Comparison of ENCODE assay signal across 15 cellular contexts in the genomic region with DNA sequence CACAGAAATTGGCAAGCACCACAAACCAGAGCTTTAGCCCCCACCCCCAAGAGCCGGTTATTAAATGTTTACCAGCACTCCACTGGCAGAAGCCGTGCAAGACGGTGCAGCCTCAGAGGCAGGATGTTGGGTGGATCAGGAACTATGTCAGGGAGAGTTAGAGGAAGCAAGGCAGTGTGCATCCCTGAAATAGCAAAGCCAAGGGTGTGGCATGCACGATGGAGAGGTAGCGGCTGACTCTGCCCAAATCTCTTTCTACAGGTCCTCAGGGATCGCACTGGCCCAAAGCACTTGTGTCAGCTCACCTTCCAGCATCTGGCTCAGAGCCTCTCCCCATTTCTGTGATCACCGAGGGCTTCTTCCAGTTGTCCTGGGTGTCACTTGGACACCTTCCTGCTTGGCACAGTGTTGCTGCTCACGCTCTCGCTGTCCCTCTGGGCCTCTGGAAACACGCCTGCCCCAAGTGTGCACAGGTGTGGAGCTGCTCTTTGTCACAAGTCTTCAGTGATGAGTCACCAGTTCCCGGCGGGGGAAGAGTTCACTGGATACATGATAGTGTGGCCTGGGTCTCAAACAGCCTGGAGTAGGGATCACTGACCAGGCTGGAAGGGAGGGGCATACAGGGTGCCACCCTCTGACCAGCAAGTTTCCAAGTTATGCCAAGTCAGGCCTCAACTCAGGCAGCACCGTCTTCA. TPM values are rescaled to one million over a fixed set of nuclear protein-coding genes. Genes with fewer than 3 reads are reported as not detected.
A peak's percentile ranks its signal among the peaks of the same experiment; 100 is the strongest.
DNase-seq lines count a peak whose midpoint lies in the region; ATAC-seq and TF ChIP-seq lines count a peak whose summit lies in the region.
"Had no signal": no experiment of that assay in that cellular context is flagged by ENCODE, and none has a peak within 500 bp of the region (broad histone marks: within the 10 kb centered on the region; RNA-seq: fewer than 3 reads in every experiment).

No MANE protein-coding gene starts in this region.

- no peaks in the 10 kb centered on the region for H3K9me3 Mint-ChIP-seq in MCF 10A (ENCODE audit: unreplicated experiment)
- no peaks in the 10 kb centered on the region for H3K9me3 Mint-ChIP-seq in activated naive CD4-positive, alpha-beta T cell treated with anti-CD3 and anti-CD28 coated beads, Interleukin-2, amount 50 U/mL, for 72 hours
- H3K9me3 Mint-ChIP-seq: activated naive CD8-positive, alpha-beta T cell treated with anti-CD3 and anti-CD28 coated beads, Interleukin-2, amount 10 ng/mL, durations not matched to agents 7 days and 5 days had no signal

- no peak overlapping the region for H3K9ac ChIP-seq in BLaER1 treated with 17β-estradiol and CSF1 and Interleukin-3, amounts not matched to agents 10 nM and 100 nM
- H3K9ac ChIP-seq in HUES6 (ENCODE audit: low read length), result peak overlapping the region; percentile 38
- H3K9ac ChIP-seq in mesendoderm (ENCODE audit: low read length), result no peak overlapping the region

- H3K4me1 ChIP-seq in BLaER1 treated with 17β-estradiol and CSF1 and Interleukin-3, amounts not matched to agents 10 nM and 100 nM, result peaks cover 11 to 15% (median 13%) of the 10 kb centered on the region in 10 experiments
- peaks cover 37% of the 10 kb centered on the region for H3K4me1 ChIP-seq in HUES6 (ENCODE audit: control insufficient read depth, insufficient read depth, low read length)
- peaks cover 13% of the 10 kb centered on the region for H3K4me1 ChIP-seq in mesendoderm (ENCODE audit: control insufficient read depth, low read depth, low read length)
- H3K4me1 ChIP-seq: esophagus muscularis mucosa, tibial nerve had no signal

- no peaks in the 10 kb centered on the region for H3K79me1 ChIP-seq in mesendoderm (ENCODE audit: low read length)

- peak overlapping the region; percentile 11 for H3K56ac ChIP-seq in mesendoderm (ENCODE audit: low read length)

- no peaks in the 10 kb centered on the region for H3K79me2 ChIP-seq in mesendoderm (ENCODE audit: control insufficient read depth, insufficient read depth, low read length)

- H3K9me3 ChIP-seq in BLaER1 treated with 17β-estradiol and CSF1 and Interleukin-3, amounts not matched to agents 10 nM and 100 nM (replicated peaks in 1 of 11), result no peaks in the 10 kb centered on the region
- H3K9me3 ChIP-seq in HUES6 (ENCODE audit: control insufficient read depth, insufficient read depth, low read depth, low read length), result no peaks in the 10 kb centered on the region
- H3K9me3 ChIP-seq: esophagus muscularis mucosa, tibial nerve had no signal

- H3K36me3 Mint-ChIP-seq in MCF 10A (ENCODE audit: insufficient read depth, unreplicated experiment), result no peaks in the 10 kb centered on the region
- H3K36me3 Mint-ChIP-seq in activated naive CD4-positive, alpha-beta T cell treated with anti-CD3 and anti-CD28 coated beads, Interleukin-2, amount 50 U/mL, for 72 hours, result no peaks in the 10 kb centered on the region
- H3K36me3 Mint-ChIP-seq: activated naive CD8-positive, alpha-beta T cell treated with anti-CD3 and anti-CD28 coated beads, Interleukin-2, amount 10 ng/mL, durations not matched to agents 7 days and 5 days had no signal

- H3K4ac ChIP-seq in mesendoderm (ENCODE audit: low read depth, low read length), result peak overlapping the region; percentile 82

- H3K27me3 Mint-ChIP-seq in MCF 10A (ENCODE audit: insufficient read depth, unreplicated experiment), result no peaks in the 10 kb centered on the region
- H3K27me3 Mint-ChIP-seq: activated naive CD8-positive, alpha-beta T cell treated with anti-CD3 and anti-CD28 coated beads, Interleukin-2, amount 10 ng/mL, durations not matched to agents 7 days and 5 days had no signal

- no peak overlapping the region for H2BK120ac ChIP-seq in mesendoderm (ENCODE audit: low read depth, low read length)

- no peak overlapping the region for H3K4me3 Mint-ChIP-seq in MCF 10A (ENCODE audit: unreplicated experiment)
- H3K4me3 Mint-ChIP-seq: activated naive CD8-positive, alpha-beta T cell treated with anti-CD3 and anti-CD28 coated beads, Interleukin-2, amount 10 ng/mL, durations not matched to agents 7 days and 5 days had no signal

- H3K4me1 Mint-ChIP-seq in MCF 10A (ENCODE audit: insufficient read depth, unreplicated experiment), result peaks cover 12% of the 10 kb centered on the region
- H3K4me1 Mint-ChIP-seq: activated naive CD8-positive, alpha-beta T cell treated with anti-CD3 and anti-CD28 coated beads, Interleukin-2, amount 10 ng/mL, durations not matched to agents 7 days and 5 days had no signal

- no peak overlapping the region for H3K23ac ChIP-seq in mesendoderm (ENCODE audit: low read length)

- no peak for TF ChIP-seq CTCF in MCF 10A (IDR thresholded peaks at IDR 0.05; ENCODE audit: unreplicated experiment)

- ATAC-seq in activated naive CD4-positive, alpha-beta T cell treated with anti-CD3 and anti-CD28 coated beads, Interleukin-2, amount 50 U/mL, for 72 hours, result no peak
- ATAC-seq: SK-N-SH treated with all-trans-retinoic acid at 6 μM for 48 hours had no signal

- no CpG with 5 or more reads among the region's 13 CpGs for WGBS in mesendoderm (ENCODE audit: extremely low coverage, insufficient coverage, low lambda C conversion rate)

- no peak overlapping the region for H4K5ac ChIP-seq in mesendoderm (ENCODE audit: low read length)

- intact Hi-C loops in MCF 10A (cut with micrococcal nuclease), result no loop called here

- POLR2A ChIA-PET in MCF 10A (lab: Yijun Ruan, JAX), result interaction anchor here (0.7 kb wide), 1 partner anchor 9 kb away, joined by 3 read pairs; no protein-coding TSS in a partner anchor

- H3K36me3 ChIP-seq in BLaER1 treated with 17β-estradiol and CSF1 and Interleukin-3, amounts not matched to agents 10 nM and 100 nM, result no peaks in the 10 kb centered on the region
- H3K36me3 ChIP-seq in HUES6 (ENCODE audit: control insufficient read depth, insufficient read depth, low read length) (no peaks in the 10 kb centered on the region), mesendoderm (ENCODE audit: control insufficient read depth, insufficient read depth, low read length) (no peaks in the 10 kb centered on the region)
- H3K36me3 ChIP-seq: tibial nerve had no signal

- H3K4me3 ChIP-seq in BLaER1 treated with 17β-estradiol and CSF1 and Interleukin-3, amounts not matched to agents 10 nM and 100 nM, result no peak overlapping the region
- no peak overlapping the region for H3K4me3 ChIP-seq in HUES6 (ENCODE audit: low read depth, low read length)
- no peak overlapping the region for H3K4me3 ChIP-seq in mesendoderm (ENCODE audit: low read length)
- H3K4me3 ChIP-seq: esophagus muscularis mucosa, tibial nerve had no signal

- no peaks in the 10 kb centered on the region for H3K27me3 ChIP-seq in BLaER1 treated with 17β-estradiol and CSF1 and Interleukin-3, amounts not matched to agents 10 nM and 100 nM
- H3K27me3 ChIP-seq in HUES6 (ENCODE audit: control insufficient read depth, insufficient read depth, low read length) (no peaks in the 10 kb centered on the region), mesendoderm (ENCODE audit: insufficient read depth, low read length, poor library complexity) (no peaks in the 10 kb centered on the region)
- H3K27me3 ChIP-seq: esophagus muscularis mucosa, tibial nerve had no signal

- peak overlapping the region; percentile 12 for H3K18ac ChIP-seq in mesendoderm (ENCODE audit: low read length)

- no peak overlapping the region for H4K8ac ChIP-seq in mesendoderm (ENCODE audit: low read depth, low read length)

- DNase-seq in MCF 10A (ENCODE audit: unreplicated experiment), result peak; percentile 34
- peak; percentile 59 for DNase-seq in mesendoderm
- DNase-seq in NCI-H128 (lab: John Stamatoyannopoulos, UW; ENCODE audit: unreplicated experiment), result no peak
- no peak for DNase-seq in stimulated activated CD4-positive, alpha-beta T cell treated with anti-CD3 and anti-CD28 coated beads, Interleukin-4, amount 100 ng/mL, for 24 hours
- no peak for DNase-seq in activated naive CD4-positive, alpha-beta T cell treated with anti-CD3 and anti-CD28 coated beads, Interleukin-2, amount 50 U/mL, for 72 hours (ENCODE audit: low spot score in 2 of 2)
- DNase-seq in stimulated activated CD4-positive, alpha-beta T cell treated with anti-CD3 and anti-CD28 coated beads, Interleukin-12 subunit alpha, Interleukin-12 subunit beta, amount 100 ng/mL, for 4 hours, result no peak
- DNase-seq: activated CD8-positive, alpha-beta memory T cell treated with anti-CD3 and anti-CD28 coated beads, Interleukin-2, amount 50 U/mL, for 48 hours; activated naive CD8-positive, alpha-beta T cell treated with anti-CD3 and anti-CD28 coated beads, Interleukin-2, amount 10 ng/mL, durations not matched to agents 7 days and 5 days; NCI-H187 treated with DMSO at 0.1 percent for 48 hours; stimulated activated CD4-positive, alpha-beta T cell treated with anti-CD3 and anti-CD28 coated beads, Interleukin-15, amount 100 ng/mL, for 24 hours had no signal

- no peak overlapping the region for H2BK15ac ChIP-seq in mesendoderm (replicated peaks; ENCODE audit: low read depth)

- peak overlapping the region in 9 of 11 experiments; percentile 12 to 70 (median 35); a peak in 13 of 22 replicates for H3K4me2 ChIP-seq in BLaER1 treated with 17β-estradiol and CSF1 and Interleukin-3, amounts not matched to agents 10 nM and 100 nM
- H3K4me2 ChIP-seq in mesendoderm (ENCODE audit: low read length), result no peak overlapping the region

- CTCF ChIA-PET in MCF 10A (lab: Yijun Ruan, JAX), result interaction anchor here (0.6 to 1.0 kb wide), 4 partner anchors 10 to 22 kb away, joined by 3 to 5 read pairs (median 4); no protein-coding TSS in a partner anchor

- peak overlapping the region; percentile 57 for H2BK5ac ChIP-seq in mesendoderm (ENCODE audit: low read length)

- no peaks in the 10 kb centered on the region for H4K20me1 ChIP-seq in BLaER1 treated with 17β-estradiol and CSF1 and Interleukin-3, amounts not matched to agents 10 nM and 100 nM

- H3K27ac ChIP-seq in BLaER1 treated with 17β-estradiol and CSF1 and Interleukin-3, amounts not matched to agents 10 nM and 100 nM, result no peak overlapping the region
- peak overlapping the region; percentile 94; the same call in 1 of the 2 replicates for H3K27ac ChIP-seq in HUES6 (ENCODE audit: low read depth, low read length)
- H3K27ac ChIP-seq in mesendoderm (ENCODE audit: low read depth, low read length), result no peak overlapping the region
- H3K27ac ChIP-seq: esophagus muscularis mucosa, tibial nerve had no signal

- BruUV-seq in MCF 10A (replicated peaks; lab: Mats Ljungman, UMichigan), result no TSS peak

- peak overlapping the region; percentile 88 for H2AK5ac ChIP-seq in mesendoderm (ENCODE audit: low read length)

- peak overlapping the region; percentile 75 for H3K27ac Mint-ChIP-seq in MCF 10A (ENCODE audit: low read depth, unreplicated experiment)
- H3K27ac Mint-ChIP-seq in activated naive CD4-positive, alpha-beta T cell treated with anti-CD3 and anti-CD28 coated beads, Interleukin-2, amount 50 U/mL, for 72 hours, result peak overlapping the region in 1 of 2 donors; percentile 74
- H3K27ac Mint-ChIP-seq: activated naive CD8-positive, alpha-beta T cell treated with anti-CD3 and anti-CD28 coated beads, Interleukin-2, amount 10 ng/mL, durations not matched to agents 7 days and 5 days had no signal

RNA-seq across cellular contexts. Expression of gene B3GNT7, which starts 17.3 kb away (rescaled TPM):
- total RNA-seq in MCF 10A (2022), result not detected in 2 replicates
- polyA plus RNA-seq in mesendoderm (2013, experiment 1 of 2), result 121 TPM
- polyA plus RNA-seq in mesendoderm (2013, experiment 2 of 2), result 118 TPM
- under 1 TPM; 0.07 to 0.43 TPM for total RNA-seq in activated naive CD4-positive, alpha-beta T cell treated with anti-CD3 and anti-CD28 coated beads, Interleukin-2, amount 50 U/mL, for 72 hours

Comparison
In these comparisons a context has a peak if more than half of its experiments do, and no peak if none do; other contexts are left out.
1. DNase-seq: peak in MCF 10A (single experiment) and mesendoderm (single experiment); none in NCI-H128 (single experiment), stimulated activated CD4-positive, alpha-beta T cell treated with anti-CD3 and anti-CD28 coated beads, Interleukin-4, amount 100 ng/mL, for 24 hours (single experiment), activated naive CD4-positive, alpha-beta T cell treated with anti-CD3 and anti-CD28 coated beads, Interleukin-2, amount 50 U/mL, for 72 hours (0 of 2) and stimulated activated CD4-positive, alpha-beta T cell treated with anti-CD3 and anti-CD28 coated beads, Interleukin-12 subunit alpha, Interleukin-12 subunit beta, amount 100 ng/mL, for 4 hours (single experiment).